ENCODE assay signal across 28 cellular contexts in the genomic region with DNA sequence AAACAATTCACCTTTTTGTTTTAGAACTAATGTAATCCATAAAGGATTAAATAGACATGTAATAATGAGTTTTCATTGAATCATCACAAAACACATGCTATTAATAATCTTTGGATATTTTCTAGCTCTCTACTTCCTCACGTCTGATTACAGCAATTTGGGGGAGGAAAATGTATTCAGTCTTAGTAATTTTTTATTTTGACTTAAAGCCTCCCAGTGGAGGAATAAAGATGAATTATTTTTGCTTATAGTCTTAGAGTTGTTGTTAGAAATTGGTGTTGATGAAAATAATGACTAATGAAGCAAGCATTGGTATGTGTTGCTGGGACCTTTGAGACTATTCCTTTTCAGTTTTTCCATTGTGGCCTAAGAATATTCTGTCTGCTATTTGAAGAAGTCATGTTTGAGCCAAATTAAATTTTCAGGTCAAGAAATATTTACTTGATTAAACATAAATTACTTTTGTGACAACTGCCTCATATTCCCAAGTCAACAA.
DNase-seq lines count a peak whose midpoint lies in the region; ATAC-seq, FAIRE-seq and TF ChIP-seq lines count a peak whose summit lies in the region.
"Had no signal": no experiment of that assay in that cellular context is flagged by ENCODE, and none has a peak within 500 bp of the region (broad histone marks: within the 10 kb centered on the region; RNA-seq: fewer than 3 reads in every experiment).

No MANE protein-coding gene starts in this region.

- no peak overlapping the region for H3K4me3 Mint-ChIP-seq in osteocyte (ENCODE audit: unreplicated experiment)
- H3K4me3 Mint-ChIP-seq: CD8-positive, alpha-beta memory T cell had no signal

- H3K9me3 Mint-ChIP-seq in osteocyte (ENCODE audit: unreplicated experiment) = no peaks in the 10 kb centered on the region
- H3K9me3 Mint-ChIP-seq: CD8-positive, alpha-beta memory T cell had no signal

- intact Hi-C loops in psoas muscle (cut with DNase I) = no loop called here

- no peaks in the 10 kb centered on the region for H3K27me3 Mint-ChIP-seq in osteocyte (ENCODE audit: unreplicated experiment)
- H3K27me3 Mint-ChIP-seq: CD8-positive, alpha-beta memory T cell had no signal

- H3K36me3 Mint-ChIP-seq in osteocyte (ENCODE audit: unreplicated experiment) = peaks cover 30% of the 10 kb centered on the region

- no peaks in the 10 kb centered on the region for H3K27me3 ChIP-seq in psoas muscle (ENCODE audit: insufficient read depth in 3 of 3, low read length in 2 of 3)

- no peak for TF ChIP-seq CTCF in osteocyte (IDR thresholded peaks at IDR 0.05)
- no peak for TF ChIP-seq CTCF in psoas muscle (IDR thresholded peaks at IDR 0.05)
- no peak for TF ChIP-seq CTCF in coronary artery (IDR thresholded peaks at IDR 0.05)

- H3K4me1 ChIP-seq in psoas muscle = peaks cover 44% of the 10 kb centered on the region

- peak; percentile 22 for DNase-seq in HCEC 1CT
- no peak for DNase-seq in osteocyte (ENCODE audit: extremely low spot score, unreplicated experiment)
- DNase-seq in psoas muscle = no peak
- no peak for DNase-seq in coronary artery (ENCODE audit: low spot score)
- no peak for DNase-seq in kidney glomerular epithelial cell (lab: John Stamatoyannopoulos, UW)
- DNase-seq: AML-193; Calu3; CD8-positive, alpha-beta memory T cell; DMS153; KBM-7; MM.1S; NCI-H1092; NCI-H1436; NCI-H187 treated with DMSO at 0.1 percent for 48 hours; NCI-H2107; NCI-H226; NCI-H510A treated with DMSO at 0.1 percent for 48 hours; NCI-H748 treated with DMSO at 0.1 percent for 48 hours; PC-9; SHP77 treated with DMSO at 0.1 percent for 48 hours had no signal

- ATAC-seq in psoas muscle (no peak), HG02884 (IDR thresholded peaks at IDR 0.05; ENCODE audit: unreplicated experiment) (no peak)
- ATAC-seq: HepG2 had no signal

- H3K27ac Mint-ChIP-seq in osteocyte (ENCODE audit: unreplicated experiment) = peak overlapping the region; percentile 14
- H3K27ac Mint-ChIP-seq: CD8-positive, alpha-beta memory T cell had no signal

- peaks cover 57% of the 10 kb centered on the region for H3K4me1 Mint-ChIP-seq in osteocyte (ENCODE audit: unreplicated experiment)

- H3K27ac ChIP-seq in psoas muscle (no peak overlapping the region), coronary artery (peak overlapping the region in 1 of 2 donors; percentile 50)
- H3K27ac ChIP-seq: C4-2B, PC-9, RWPE1, SK-N-MC had no signal

- H3K4me3 ChIP-seq in psoas muscle = no peak overlapping the region
- no peak overlapping the region for H3K4me3 ChIP-seq in coronary artery
- H3K4me3 ChIP-seq: PC-9, SK-N-MC had no signal

- 41 to 61% (median 45%) methylated on average over 1 of the region's 1 CpG for WGBS in psoas muscle, 3 donors

- H3K9me3 ChIP-seq in psoas muscle = no peaks in the 10 kb centered on the region

- peak; percentile 95 for FAIRE-seq in endometrium (lab: Jason Lieb, UNC)
- FAIRE-seq: G401.6, H54, HepG2 had no signal

- no peaks in the 10 kb centered on the region for H3K36me3 ChIP-seq in psoas muscle (ENCODE audit: insufficient read depth in 1 of 2, low read depth in 1 of 2)
